Comparison of ENCODE assay signal across 20 cellular contexts in the genomic region with DNA sequence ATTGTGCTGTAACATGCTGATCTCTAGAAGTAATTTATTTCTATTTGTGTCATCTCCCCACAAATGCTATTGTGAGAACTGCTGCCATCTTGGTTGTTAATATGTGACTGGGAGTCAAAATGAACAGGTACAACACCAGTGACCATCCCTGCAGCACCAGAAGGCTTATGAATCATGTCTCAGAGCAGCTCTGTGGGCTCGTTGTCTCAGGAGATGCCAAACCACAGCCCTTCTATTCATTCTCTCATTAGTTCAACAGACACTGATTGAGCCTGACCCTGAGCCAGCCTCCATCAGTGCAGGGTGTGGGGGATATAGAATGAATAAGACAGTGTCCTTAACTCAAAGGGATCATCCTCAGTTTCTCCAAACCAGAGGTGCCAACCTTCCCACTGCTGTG.
DNase-seq lines count a peak whose midpoint lies in the region; ATAC-seq, FAIRE-seq and TF ChIP-seq lines count a peak whose summit lies in the region.
"Had no signal": no experiment of that assay in that cellular context is flagged by ENCODE, and none has a peak within 500 bp of the region (broad histone marks: within the 10 kb centered on the region; RNA-seq: fewer than 3 reads in every experiment).

No MANE protein-coding gene starts in this region.

- TF ChIP-seq CTCF in RWPE1 (conservative IDR thresholded peaks at IDR 0.05; ENCODE audit: low read depth) (no peak), smooth muscle cell (IDR thresholded peaks at IDR 0.05; ENCODE audit: borderline replicate concordance, insufficient read depth, poor library complexity, severe bottlenecking) (no peak)

- H3K27me3 ChIP-seq in smooth muscle cell (ENCODE audit: low read depth): peaks cover 8% of the 10 kb centered on the region
- H3K27me3 ChIP-seq: BLaER1 treated with 17β-estradiol and CSF1 and Interleukin-3, amounts not matched to agents 10 nM and 100 nM had no signal

- H3K4me3 ChIP-seq in smooth muscle cell: no peak overlapping the region
- H3K4me3 ChIP-seq: BLaER1 treated with 17β-estradiol and CSF1 and Interleukin-3, amounts not matched to agents 10 nM and 100 nM; PC-9 had no signal

- no peaks in the 10 kb centered on the region for H3K9me3 ChIP-seq in smooth muscle cell (replicated peaks; ENCODE audit: low read depth)
- H3K9me3 ChIP-seq: BLaER1 treated with 17β-estradiol and CSF1 and Interleukin-3, amounts not matched to agents 10 nM and 100 nM had no signal

- POLR2A ChIA-PET in RWPE1 (lab: Yijun Ruan, JAX; ENCODE audit: low non-redundant PET): no interaction called here

- H3K36me3 ChIP-seq in smooth muscle cell (ENCODE audit: low read depth): no peaks in the 10 kb centered on the region
- H3K36me3 ChIP-seq: BLaER1 treated with 17β-estradiol and CSF1 and Interleukin-3, amounts not matched to agents 10 nM and 100 nM had no signal

- H3K79me2 ChIP-seq in smooth muscle cell (ENCODE audit: low read depth): no peaks in the 10 kb centered on the region

- H3K27ac ChIP-seq in RWPE1 (no peak overlapping the region), smooth muscle cell (ENCODE audit: low read depth) (no peak overlapping the region)
- H3K27ac ChIP-seq: BLaER1 treated with 17β-estradiol and CSF1 and Interleukin-3, amounts not matched to agents 10 nM and 100 nM; PC-9 had no signal

- H3K4me1 ChIP-seq in smooth muscle cell (ENCODE audit: low read depth): no peaks in the 10 kb centered on the region

- CTCF ChIA-PET in RWPE1 (lab: Yijun Ruan, JAX): no interaction called here

- no peak overlapping the region for H3K9ac ChIP-seq in smooth muscle cell (ENCODE audit: low read depth)
- H3K9ac ChIP-seq: BLaER1 treated with 17β-estradiol and CSF1 and Interleukin-3, amounts not matched to agents 10 nM and 100 nM had no signal

- ATAC-seq in GM21619 (IDR thresholded peaks at IDR 0.05; ENCODE audit: unreplicated experiment): no peak
- ATAC-seq: CD8-positive, alpha-beta T cell; SK-N-SH treated with all-trans-retinoic acid at 6 μM for 48 hours had no signal

- peak; percentile 16 for DNase-seq in NCI-H69 (lab: John Stamatoyannopoulos, UW)
- peak; percentile 62 for DNase-seq in astrocyte of the hippocampus (ENCODE audit: low read depth, low spot score)
- peak; percentile 37 for DNase-seq in mesenteric fat pad (ENCODE audit: low spot score)
- DNase-seq in urothelium cell line (ENCODE audit: low spot score): no peak
- DNase-seq in RWPE1 (ENCODE audit: low spot score): no peak
- no peak for DNase-seq in smooth muscle cell (lab: John Stamatoyannopoulos, UW; ENCODE audit: unreplicated experiment)
- DNase-seq: Calu3; CD8-positive, alpha-beta T cell; GF-D8; Kasumi-1; NCI-H1417 treated with DMSO at 0.1 percent for 48 hours; NCI-H187; NCI-H446 treated with DMSO at 0.1 percent for 48 hours; PC-9; SIG-M5 had no signal

- WGBS in smooth muscle cell (ENCODE audit: low lambda C conversion rate): 42% methylated on average over 1 of the region's 1 CpG

- no peaks in the 10 kb centered on the region for H4K20me1 ChIP-seq in smooth muscle cell (ENCODE audit: low read depth)
- H4K20me1 ChIP-seq: BLaER1 treated with 17β-estradiol and CSF1 and Interleukin-3, amounts not matched to agents 10 nM and 100 nM had no signal

- H3K4me2 ChIP-seq in smooth muscle cell: no peak overlapping the region
- H3K4me2 ChIP-seq: PC-9 had no signal

- H3F3A ChIP-seq in smooth muscle cell (ENCODE audit: low read depth): no peaks in the 10 kb centered on the region

- no peak overlapping the region for H2AFZ ChIP-seq in smooth muscle cell (ENCODE audit: low read depth)
- H2AFZ ChIP-seq: PC-9 had no signal

- peak; percentile 9 for FAIRE-seq in urothelium cell line (lab: Jason Lieb, UNC)
- FAIRE-seq: GM19239, H1 had no signal

Comparison
In these comparisons a context has a peak if more than half of its experiments do, and no peak if none do; other contexts are left out.
1. DNase-seq: peak in NCI-H69 (single experiment), astrocyte of the hippocampus (single experiment) and mesenteric fat pad (single experiment); none in urothelium cell line (single experiment), RWPE1 (single experiment) and smooth muscle cell (single experiment).